Comparison of ENCODE assay signal across 1 cellular context in genomic region chr4:75668596-75668995, GRCh38.
TF ChIP-seq lines count a peak whose summit lies in the region.

No MANE protein-coding gene starts in this region.

TF ChIP-seq in GM12878, 131 proteins besides CTCF, POLR2A, EP300 and RAD21:
- TF ChIP-seq KLF5 (IDR thresholded peaks at IDR 0.05; ENCODE audit: partially characterized antibody) = no peak
- TF ChIP-seq SP1 (IDR thresholded peaks at IDR 0.05; ENCODE audit: low read depth, low read length) = no peak
- TF ChIP-seq MYB (IDR thresholded peaks at IDR 0.05; ENCODE audit: borderline replicate concordance, low read depth, low read length) = no peak
- no peak for TF ChIP-seq KAT2A (conservative IDR thresholded peaks at IDR 0.05; ENCODE audit: control insufficient read depth, low read depth, low read length)
- no peak for TF ChIP-seq E2F8 (IDR thresholded peaks at IDR 0.05; ENCODE audit: low read depth, partially characterized antibody)
- no peak for TF ChIP-seq CBFB (IDR thresholded peaks at IDR 0.05; ENCODE audit: low read depth)
- no peak for TF ChIP-seq ESRRA (IDR thresholded peaks at IDR 0.05; ENCODE audit: low read length)
